Comparison of ENCODE assay signal across 1 cellular context in genomic region chr5:59124983-59125960, GRCh38.
TF ChIP-seq lines count a peak whose summit lies in the region.

No MANE protein-coding gene starts in this region.

TF ChIP-seq in GM12878, 131 proteins besides CTCF, POLR2A, EP300 and RAD21 (continued from another document):
- TF ChIP-seq ZNF687 (IDR thresholded peaks at IDR 0.05) (peak; percentile 48; the same call in 1 of the 2 replicates), RAD51 (IDR thresholded peaks at IDR 0.05) (no peak), GABPA (IDR thresholded peaks at IDR 0.05; ENCODE audit: low read depth) (no peak), JUND (IDR thresholded peaks at IDR 0.05; ENCODE audit: low read depth, low read length) (no peak), BCLAF1 (IDR thresholded peaks at IDR 0.05) (no peak), NBN (IDR thresholded peaks at IDR 0.05) (no peak), ZZZ3 (IDR thresholded peaks at IDR 0.05; ENCODE audit: control insufficient read depth, insufficient read length, low read depth) (no peak), SUZ12 (IDR thresholded peaks at IDR 0.05; ENCODE audit: unreplicated experiment) (no peak), CEBPZ (IDR thresholded peaks at IDR 0.05; ENCODE audit: low read depth, low read length) (no peak), ZNF217 (IDR thresholded peaks at IDR 0.05) (no peak), TCF3 (IDR thresholded peaks at IDR 0.05; ENCODE audit: borderline replicate concordance, insufficient read depth, low read depth, low read length) (no peak), ETV6 (conservative IDR thresholded peaks at IDR 0.05 in 1 of 2, IDR thresholded peaks at IDR 0.05 in 1 of 2; ENCODE audit: borderline replicate concordance in 1 of 2, low read depth in 1 of 2) (no peak), KAT2A (conservative IDR thresholded peaks at IDR 0.05; ENCODE audit: control insufficient read depth, low read depth, low read length) (no peak), CBX3 (IDR thresholded peaks at IDR 0.05; ENCODE audit: borderline replicate concordance, low read depth) (no peak), MTA3 (IDR thresholded peaks at IDR 0.05; ENCODE audit: borderline replicate concordance, low read length) (no peak), HCFC1 (IDR thresholded peaks at IDR 0.05; ENCODE audit: low read length) (no peak), E2F4 (IDR thresholded peaks at IDR 0.05; ENCODE audit: low read depth, low read length) (no peak), SP1 (IDR thresholded peaks at IDR 0.05; ENCODE audit: low read depth, low read length) (no peak), POU2F2 (IDR thresholded peaks at IDR 0.05; ENCODE audit: borderline replicate concordance, low read depth, low read length) (no peak), HDAC6 (IDR thresholded peaks at IDR 0.05; ENCODE audit: unreplicated experiment) (no peak), IKZF2 (IDR thresholded peaks at IDR 0.05) (no peak), DPF2 (IDR thresholded peaks at IDR 0.05) (0 out of 2 replicates have a peak, but pooled peaks have one; percentile 13), CHD2 (IDR thresholded peaks at IDR 0.05; ENCODE audit: borderline replicate concordance, low read depth, low read length) (no peak), ZBTB4 (CRISPR knock-in tag; IDR thresholded peaks at IDR 0.05) (no peak), RUNX3 (IDR thresholded peaks at IDR 0.05; ENCODE audit: low read length) (peak; percentile 77), ZBED1 (IDR thresholded peaks at IDR 0.05; ENCODE audit: borderline replicate concordance) (no peak), EGR1 (IDR thresholded peaks at IDR 0.05; ENCODE audit: borderline replicate concordance in 1 of 2, low read depth in 2 of 2, low read length in 2 of 2) (no peak), USF1 (IDR thresholded peaks at IDR 0.05; ENCODE audit: borderline replicate concordance, extremely low read length, insufficient read depth, low read depth, low read length) (no peak), SMC3 (IDR thresholded peaks at IDR 0.05; ENCODE audit: borderline replicate concordance, low read length) (no peak), SUPT20H (IDR thresholded peaks at IDR 0.05; ENCODE audit: borderline replicate concordance, control insufficient read depth, low read depth, low read length) (no peak), IRF4 (IDR thresholded peaks at IDR 0.05; ENCODE audit: low read depth, low read length) (no peak)
